Comparison of ENCODE assay signal across 1 cellular context in genomic region chr2:177268901-177269300, GRCh38.
TF ChIP-seq lines count a peak whose summit lies in the region.

No MANE protein-coding gene starts in this region.

TF ChIP-seq in A549, 52 proteins besides CTCF, POLR2A, EP300 and RAD21 (continued from another document):
- TF ChIP-seq FOSL2 (IDR thresholded peaks at IDR 0.05) (no peak), FOSL2 (CRISPR knock-in tag; IDR thresholded peaks at IDR 0.05) (no peak), HOXB5 (CRISPR knock-in tag; IDR thresholded peaks at IDR 0.05) (no peak), MAZ (IDR thresholded peaks at IDR 0.05; ENCODE audit: borderline replicate concordance, low read depth, low read length) (no peak), ZNF302 (CRISPR knock-in tag; IDR thresholded peaks at IDR 0.05) (no peak), HMGXB4 (CRISPR knock-in tag; IDR thresholded peaks at IDR 0.05; ENCODE audit: borderline replicate concordance) (no peak)
- TF ChIP-seq, protein P1, sequence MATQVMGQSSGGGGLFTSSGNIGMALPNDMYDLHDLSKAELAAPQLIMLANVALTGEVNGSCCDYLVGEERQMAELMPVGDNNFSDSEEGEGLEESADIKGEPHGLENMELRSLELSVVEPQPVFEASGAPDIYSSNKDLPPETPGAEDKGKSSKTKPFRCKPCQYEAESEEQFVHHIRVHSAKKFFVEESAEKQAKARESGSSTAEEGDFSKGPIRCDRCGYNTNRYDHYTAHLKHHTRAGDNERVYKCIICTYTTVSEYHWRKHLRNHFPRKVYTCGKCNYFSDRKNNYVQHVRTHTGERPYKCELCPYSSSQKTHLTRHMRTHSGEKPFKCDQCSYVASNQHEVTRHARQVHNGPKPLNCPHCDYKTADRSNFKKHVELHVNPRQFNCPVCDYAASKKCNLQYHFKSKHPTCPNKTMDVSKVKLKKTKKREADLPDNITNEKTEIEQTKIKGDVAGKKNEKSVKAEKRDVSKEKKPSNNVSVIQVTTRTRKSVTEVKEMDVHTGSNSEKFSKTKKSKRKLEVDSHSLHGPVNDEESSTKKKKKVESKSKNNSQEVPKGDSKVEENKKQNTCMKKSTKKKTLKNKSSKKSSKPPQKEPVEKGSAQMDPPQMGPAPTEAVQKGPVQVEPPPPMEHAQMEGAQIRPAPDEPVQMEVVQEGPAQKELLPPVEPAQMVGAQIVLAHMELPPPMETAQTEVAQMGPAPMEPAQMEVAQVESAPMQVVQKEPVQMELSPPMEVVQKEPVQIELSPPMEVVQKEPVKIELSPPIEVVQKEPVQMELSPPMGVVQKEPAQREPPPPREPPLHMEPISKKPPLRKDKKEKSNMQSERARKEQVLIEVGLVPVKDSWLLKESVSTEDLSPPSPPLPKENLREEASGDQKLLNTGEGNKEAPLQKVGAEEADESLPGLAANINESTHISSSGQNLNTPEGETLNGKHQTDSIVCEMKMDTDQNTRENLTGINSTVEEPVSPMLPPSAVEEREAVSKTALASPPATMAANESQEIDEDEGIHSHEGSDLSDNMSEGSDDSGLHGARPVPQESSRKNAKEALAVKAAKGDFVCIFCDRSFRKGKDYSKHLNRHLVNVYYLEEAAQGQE (IDR thresholded peaks at IDR 0.05) = no peak
